8 cellular contexts compared by ENCODE assay signal in the genomic region with DNA sequence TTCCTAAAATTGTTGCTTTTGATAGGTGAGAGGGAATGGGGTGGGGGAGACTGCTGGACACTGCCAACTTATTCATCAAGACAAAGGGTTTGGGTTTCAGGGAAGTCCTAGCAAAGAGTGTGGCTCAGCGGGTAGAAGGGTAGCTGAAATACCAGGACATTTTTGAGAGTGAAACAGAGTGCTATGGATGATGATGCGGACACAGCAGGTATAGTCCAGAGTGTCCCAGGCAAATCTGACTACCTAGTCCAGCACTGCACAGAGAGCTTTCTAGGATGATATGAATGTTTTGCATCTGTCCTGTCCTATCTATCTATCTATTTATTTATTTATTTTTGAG.
DNase-seq lines count a peak whose midpoint lies in the region; ATAC-seq and TF ChIP-seq lines count a peak whose summit lies in the region.

No MANE protein-coding gene starts in this region.

- H3K27me3 ChIP-seq in gastroesophageal sphincter (no peaks in the 10 kb centered on the region), sigmoid colon (no peaks in the 10 kb centered on the region)

- H3K36me3 ChIP-seq in gastroesophageal sphincter: no peaks in the 10 kb centered on the region
- no peaks in the 10 kb centered on the region for H3K36me3 ChIP-seq in sigmoid colon

- H3K4me3 ChIP-seq in gastroesophageal sphincter (peak overlapping the region in 1 of 2 donors; percentile 66), sigmoid colon (peak overlapping the region in 2 of 4 donors; percentile 57 to 58)

- DNase-seq in SW480 (ENCODE audit: low spot score) (peak; percentile 35), sigmoid colon (no peak), NCI-H82 (lab: John Stamatoyannopoulos, UW) (no peak), middle frontal gyrus (ENCODE audit: extremely low spot score, low spot score) (no peak), cerebellar nuclear complex (lab: John Stamatoyannopoulos, UW) (no peak)
- no peak for DNase-seq in stimulated activated CD4-positive, alpha-beta T cell treated with anti-CD3 and anti-CD28 coated beads, Interleukin-4, amount 100 ng/mL, for 4 hours

- H3K4me1 ChIP-seq in gastroesophageal sphincter (peaks cover 11 to 39% (median 15%) of the 10 kb centered on the region in 3 donors), sigmoid colon (peaks cover 0 to 38% (median 33%) of the 10 kb centered on the region in 4 donors)

- ATAC-seq in GM18907 (IDR thresholded peaks at IDR 0.05; ENCODE audit: unreplicated experiment) (peak; percentile 1), gastroesophageal sphincter (peak; percentile 16)

- intact Hi-C loops in sigmoid colon (cut with DNase I): loop anchor here (5.0 to 10.0 kb wide), 3 partner anchors 44 to 289 kb away; partner anchors contain the start of gene PFDN4

- TF ChIP-seq EP300 in gastroesophageal sphincter (IDR thresholded peaks at IDR 0.05): no peak
- TF ChIP-seq EP300 in sigmoid colon (IDR thresholded peaks at IDR 0.05): no peak

- H3K9me3 ChIP-seq in gastroesophageal sphincter (no peaks in the 10 kb centered on the region), sigmoid colon (no peaks in the 10 kb centered on the region)

- 90% methylated on average over 2 of the region's 2 CpGs; no CpG with 5 or more reads in 1 of the 2 donors for WGBS in gastroesophageal sphincter (ENCODE audit: low coverage in 1 of 2), 2 donors
- WGBS in sigmoid colon, 2 donors: 67 to 78% methylated on average over 2 of the region's 2 CpGs

- TF ChIP-seq POLR2A in gastroesophageal sphincter (IDR thresholded peaks at IDR 0.05): no peak
- no peak for TF ChIP-seq POLR2A in sigmoid colon (IDR thresholded peaks at IDR 0.05)

- H3K27ac ChIP-seq in gastroesophageal sphincter (peak overlapping the region; percentile 66 to 85 (median 78)), sigmoid colon (peak overlapping the region; percentile 79 to 87 (median 80))

- TF ChIP-seq CTCF in gastroesophageal sphincter (IDR thresholded peaks at IDR 0.05) (no peak), sigmoid colon (IDR thresholded peaks at IDR 0.05) (no peak)
